In the genomic region with DNA sequence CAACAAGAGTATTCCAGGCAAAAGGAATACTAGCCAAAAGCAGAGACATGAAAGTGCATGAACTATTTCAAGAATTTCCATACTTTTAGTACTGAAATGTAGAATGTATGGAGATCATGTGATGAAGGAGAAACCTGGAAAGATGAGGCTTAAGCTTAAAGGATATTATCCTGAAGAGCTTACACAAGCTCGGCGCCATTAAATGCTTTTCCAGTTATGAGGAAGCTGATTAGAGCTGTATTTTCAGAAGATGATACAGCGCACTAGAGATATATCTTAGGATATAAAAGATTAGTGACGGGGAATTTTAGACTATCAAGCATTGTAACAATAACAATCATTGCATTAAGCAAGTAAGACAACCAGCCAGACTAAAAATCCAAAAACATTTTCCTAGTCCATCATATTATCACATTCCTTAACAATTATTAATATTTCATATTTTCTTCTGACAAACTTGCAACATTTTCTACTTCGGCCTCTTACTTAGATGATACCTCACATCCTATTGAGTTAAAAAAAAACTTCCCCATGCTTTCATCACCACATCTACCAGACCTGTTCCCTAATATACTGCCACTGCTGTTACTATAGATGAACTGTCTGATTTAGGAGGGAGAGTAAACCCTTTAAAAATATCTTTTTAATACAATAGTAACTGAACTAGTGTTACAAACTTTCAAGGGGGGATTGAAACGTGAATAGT, we compare ENCODE assay signal across 8 cellular contexts. TPM values are rescaled to one million over a fixed set of nuclear protein-coding genes. Genes with fewer than 3 reads are reported as not detected.
DNase-seq lines count a peak whose midpoint lies in the region; ATAC-seq and TF ChIP-seq lines count a peak whose summit lies in the region.

No MANE protein-coding gene starts in this region.

- H2AFZ ChIP-seq in SU-DHL-6 (ENCODE audit: low read depth, low read length, severe bottlenecking) = no peak overlapping the region

- DNase-seq in NOMO-1 (lab: John Stamatoyannopoulos, UW; ENCODE audit: unreplicated experiment in 2 of 2) (peak; percentile 20 to 71), NOMO-1 treated with dmso at 0.1 percent for 144 hours (lab: John Stamatoyannopoulos, UW; ENCODE audit: unreplicated experiment) (no peak)
- DNase-seq in stimulated activated effector memory CD8-positive, alpha-beta T cell treated with anti-CD3 and anti-CD28 coated beads, Interleukin-12 subunit alpha, Interleukin-12 subunit beta, amount 100 ng/mL, for 72 hours (ENCODE audit: low spot score in 2 of 2) = no peak

- peaks cover 22% of the 10 kb centered on the region for H3K4me1 Mint-ChIP-seq in stimulated activated effector memory CD8-positive, alpha-beta T cell treated with anti-CD3 and anti-CD28 coated beads, Interleukin-12 subunit alpha, Interleukin-12 subunit beta, amount 100 ng/mL, for 72 hours

- no peaks in the 10 kb centered on the region; the same call in 1 of the 2 replicates for H4K20me1 ChIP-seq in SU-DHL-6 (ENCODE audit: low read depth, low read length)

- 55 to 58% methylated on average over 6 of the region's 6 CpGs for WGBS in gastroesophageal sphincter (ENCODE audit: low coverage in 1 of 2), 2 donors

- H3K36me3 ChIP-seq in SU-DHL-6 (ENCODE audit: low read length) (peaks cover 25% of the 10 kb centered on the region), gastroesophageal sphincter (peaks cover 0 to 30% of the 10 kb centered on the region in 2 donors)

- peak overlapping the region; percentile 95 for H3K9ac ChIP-seq in SU-DHL-6 (ENCODE audit: low read length)

- H3K27ac ChIP-seq in SU-DHL-6 (ENCODE audit: low read depth, low read length) (no peak overlapping the region; the same call in 1 of the 2 replicates), gastroesophageal sphincter (peak overlapping the region in 2 of 4 donors; percentile 93 to 94)

- H3K79me2 ChIP-seq in SU-DHL-6 (ENCODE audit: insufficient read depth, low read length) = peaks cover 64% of the 10 kb centered on the region

- H3K4me3 Mint-ChIP-seq in stimulated activated effector memory CD8-positive, alpha-beta T cell treated with anti-CD3 and anti-CD28 coated beads, Interleukin-12 subunit alpha, Interleukin-12 subunit beta, amount 100 ng/mL, for 72 hours = peak overlapping the region; percentile 100

- peak overlapping the region; percentile 100 for H3K27ac Mint-ChIP-seq in stimulated activated effector memory CD8-positive, alpha-beta T cell treated with anti-CD3 and anti-CD28 coated beads, Interleukin-12 subunit alpha, Interleukin-12 subunit beta, amount 100 ng/mL, for 72 hours

- no peak for TF ChIP-seq POLR2A in gastroesophageal sphincter (IDR thresholded peaks at IDR 0.05)

- H3K4me2 ChIP-seq in SU-DHL-6 (ENCODE audit: low read depth, low read length, poor library complexity, severe bottlenecking) = peak overlapping the region; percentile 79

- TF ChIP-seq CTCF in SU-DHL-6 (IDR thresholded peaks at IDR 0.05; ENCODE audit: insufficient read depth, low read length, poor library complexity, severe bottlenecking) (no peak), gastroesophageal sphincter (IDR thresholded peaks at IDR 0.05) (no peak)

- H3K9me3 ChIP-seq in SU-DHL-6 (ENCODE audit: insufficient read depth, low read length) = no peaks in the 10 kb centered on the region
- H3K9me3 ChIP-seq in gastroesophageal sphincter = no peaks in the 10 kb centered on the region

- peaks cover 4 to 33% (median 7%) of the 10 kb centered on the region in 3 donors for H3K4me1 ChIP-seq in gastroesophageal sphincter

- peaks cover 27% of the 10 kb centered on the region for H3K36me3 Mint-ChIP-seq in stimulated activated effector memory CD8-positive, alpha-beta T cell treated with anti-CD3 and anti-CD28 coated beads, Interleukin-12 subunit alpha, Interleukin-12 subunit beta, amount 100 ng/mL, for 72 hours

- no peak for TF ChIP-seq EP300 in gastroesophageal sphincter (IDR thresholded peaks at IDR 0.05)

- H3K27me3 ChIP-seq in SU-DHL-6 (ENCODE audit: low read length) = no peaks in the 10 kb centered on the region
- H3K27me3 ChIP-seq in gastroesophageal sphincter = no peaks in the 10 kb centered on the region

- no peak for ATAC-seq in gastroesophageal sphincter
- ATAC-seq in stimulated activated effector memory CD8-positive, alpha-beta T cell treated with anti-CD3 and anti-CD28 coated beads, Interleukin-12 subunit alpha, Interleukin-12 subunit beta, amount 100 ng/mL, for 72 hours = no peak
- no peak for ATAC-seq in HG02759 (IDR thresholded peaks at IDR 0.05; ENCODE audit: unreplicated experiment)
- ATAC-seq in HG02642 (IDR thresholded peaks at IDR 0.05; ENCODE audit: poor library complexity, unreplicated experiment) = no peak
- no peak for ATAC-seq in HG02970 (IDR thresholded peaks at IDR 0.05; ENCODE audit: low FRiP score, unreplicated experiment)

- no peaks in the 10 kb centered on the region for H3K9me3 Mint-ChIP-seq in stimulated activated effector memory CD8-positive, alpha-beta T cell treated with anti-CD3 and anti-CD28 coated beads, Interleukin-12 subunit alpha, Interleukin-12 subunit beta, amount 100 ng/mL, for 72 hours

- H3K4me3 ChIP-seq in SU-DHL-6 (ENCODE audit: insufficient read depth, low read length, poor library complexity, severe bottlenecking) (peak overlapping the region; percentile 99), gastroesophageal sphincter (peak overlapping the region; percentile 79 to 99)

- peaks cover 10% of the 10 kb centered on the region for H3F3A ChIP-seq in SU-DHL-6 (ENCODE audit: insufficient read depth)

- no peaks in the 10 kb centered on the region for H3K9me2 ChIP-seq in SU-DHL-6 (replicated peaks; ENCODE audit: insufficient read depth, low read length)

RNA-seq across cellular contexts. Expression of a gene that starts 1.3 kb away (rescaled TPM):
- 10 to 100 TPM; 54.1 to 97.4 (median 72.7) TPM for total RNA-seq in gastroesophageal sphincter

RNA-seq across cellular contexts. Expression of a gene that starts 19.9 kb away (rescaled TPM):
- 1 to 10 TPM in 3 of 4 donors, under 1 TPM in 1; 0.62 to 9.3 (median 3.3) TPM for total RNA-seq in gastroesophageal sphincter

RNA-seq across cellular contexts. Expression of a gene that starts 27.8 kb away (rescaled TPM):
- 100 to 1,000 TPM in 3 of 4 donors, 10 to 100 TPM in 1; 95.9 to 191 (median 159) TPM for total RNA-seq in gastroesophageal sphincter

Comparison
In these comparisons a context has a peak if more than half of its experiments do, and no peak if none do; other contexts are left out.
1. DNase-seq: peak in NOMO-1 (2 of 2); none in NOMO-1 treated with dmso at 0.1 percent for 144 hours (single experiment) and stimulated activated effector memory CD8-positive, alpha-beta T cell treated with anti-CD3 and anti-CD28 coated beads, Interleukin-12 subunit alpha, Interleukin-12 subunit beta, amount 100 ng/mL, for 72 hours (0 of 2).